Comparison of ENCODE assay signal across 1 cellular context in genomic region chr17:77304746-77305473, GRCh38.
TF ChIP-seq lines count a peak whose summit lies in the region.

No MANE protein-coding gene starts in this region.

TF ChIP-seq in SK-N-SH, 30 proteins besides CTCF, POLR2A, EP300 and RAD21 (continued from another document):
- TF ChIP-seq, protein P1, sequence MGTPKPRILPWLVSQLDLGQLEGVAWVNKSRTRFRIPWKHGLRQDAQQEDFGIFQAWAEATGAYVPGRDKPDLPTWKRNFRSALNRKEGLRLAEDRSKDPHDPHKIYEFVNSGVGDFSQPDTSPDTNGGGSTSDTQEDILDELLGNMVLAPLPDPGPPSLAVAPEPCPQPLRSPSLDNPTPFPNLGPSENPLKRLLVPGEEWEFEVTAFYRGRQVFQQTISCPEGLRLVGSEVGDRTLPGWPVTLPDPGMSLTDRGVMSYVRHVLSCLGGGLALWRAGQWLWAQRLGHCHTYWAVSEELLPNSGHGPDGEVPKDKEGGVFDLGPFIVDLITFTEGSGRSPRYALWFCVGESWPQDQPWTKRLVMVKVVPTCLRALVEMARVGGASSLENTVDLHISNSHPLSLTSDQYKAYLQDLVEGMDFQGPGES (IDR thresholded peaks at IDR 0.05; ENCODE audit: low read depth, low read length): no peak
